33 cellular contexts compared by ENCODE assay signal in the genomic region with DNA sequence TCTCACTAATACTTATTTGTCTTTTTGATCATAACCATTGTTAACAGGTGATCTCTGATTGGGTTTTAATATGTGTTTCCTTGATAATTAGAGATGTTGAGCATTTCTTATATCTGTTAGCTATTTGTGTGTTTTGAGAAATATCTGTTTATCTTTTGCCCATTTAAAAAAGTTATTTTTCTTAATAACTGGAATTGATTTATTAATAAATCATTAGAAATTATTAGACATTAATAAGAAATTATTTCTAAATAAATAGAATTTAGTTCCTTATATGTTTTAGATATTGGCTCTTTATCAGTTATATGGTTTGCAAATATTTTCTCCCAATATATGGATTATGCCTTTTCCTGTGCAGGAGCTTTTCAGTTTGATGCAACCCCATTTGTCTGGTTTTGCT.
"Had no signal": no experiment of that assay in that cellular context is flagged by ENCODE, and none has a peak within 500 bp of the region (broad histone marks: within the 10 kb centered on the region; RNA-seq: fewer than 3 reads in every experiment).

No MANE protein-coding gene starts in this region.

- FAIRE-seq: endothelial cell of umbilical vein had no signal

- H3K4me3 ChIP-seq: ascending aorta, breast epithelium, cardiac muscle cell, coronary artery, dorsolateral prefrontal cortex, esophagus squamous epithelium, heart left ventricle had no signal

- H3K36me3 ChIP-seq: breast epithelium had no signal

- H3K4me1 ChIP-seq: ascending aorta, breast epithelium, esophagus squamous epithelium, heart left ventricle had no signal

- ATAC-seq: activated CD4-positive, alpha-beta T cell treated with anti-CD3 and anti-CD28 coated beads for 36 hours; activated CD8-positive, alpha-beta memory T cell treated with anti-CD3 and anti-CD28 coated beads, Interleukin-2, amount 10 ng/mL, durations not matched to agents 7 days and 5 days; activated CD8-positive, alpha-beta T cell treated with anti-CD3 and anti-CD28 coated beads, Interleukin-2, amount 10 ng/mL, durations not matched to agents 7 days and 5 days; activated naive CD4-positive, alpha-beta T cell treated with anti-CD3 and anti-CD28 coated beads, Interleukin-2, amount 50 U/mL, for 72 hours; activated T-cell treated with anti-CD3 and anti-CD28 coated beads, Interleukin-2, amount 50 U/mL, for 72 hours; heart left ventricle; T-helper 17 cell had no signal

- H3K9me3 ChIP-seq: ascending aorta, breast epithelium, esophagus squamous epithelium had no signal

- DNase-seq: activated CD4-positive, alpha-beta memory T cell treated with anti-CD3 and anti-CD28 coated beads for 36 hours; activated CD4-positive, alpha-beta T cell treated with anti-CD3 and anti-CD28 coated beads for 36 hours; activated CD4-positive, alpha-beta T cell treated with anti-CD3 and anti-CD28 coated beads, Interleukin-2, amount 10 ng/mL, durations not matched to agents 24 days and 14 days; activated CD4-positive, CD25-positive, alpha-beta regulatory T cell; activated CD4-positive, CD25-positive, alpha-beta regulatory T cell treated with anti-CD3 and anti-CD28 coated beads, Interleukin-2, amount 50 U/mL, for 72 hours; activated CD8-positive, alpha-beta memory T cell treated with anti-CD3 and anti-CD28 coated beads, Interleukin-2, amount 10 ng/mL, durations not matched to agents 7 days and 5 days; activated CD8-positive, alpha-beta memory T cell treated with anti-CD3 and anti-CD28 coated beads, Interleukin-2, amount 50 U/mL, for 4 hours; activated CD8-positive, alpha-beta T cell treated with anti-CD3 and anti-CD28 coated beads, Interleukin-2, amount 10 ng/mL, durations not matched to agents 7 days and 5 days; activated gamma-delta T cell; activated naive CD4-positive, alpha-beta T cell; activated naive CD4-positive, alpha-beta T cell treated with anti-CD3 and anti-CD28 coated beads, Interleukin-2, amount 10 ng/mL, durations not matched to agents 7 days and 5 days; activated naive CD8-positive, alpha-beta T cell treated with anti-CD3 and anti-CD28 coated beads, Interleukin-2, amount 10 ng/mL, durations not matched to agents 7 days and 5 days; activated T-cell treated with anti-CD3 and anti-CD28 coated beads for 4 hours; activated T-cell treated with anti-CD3 and anti-CD28 coated beads, Interleukin-2, amount 50 U/mL, for 24 hours; activated T-cell treated with anti-CD3 and anti-CD28 coated beads, Interleukin-2, amount 50 U/mL, for 72 hours; central memory CD4-positive, alpha-beta T cell; cerebellar nuclear complex; dorsolateral prefrontal cortex; effector memory CD4-positive, alpha-beta T cell; esophagus squamous epithelium; foreskin melanocyte; glutamatergic neuron; heart left ventricle; T-helper 1 cell; T-helper 17 cell; T1000 had no signal

- H3K27ac ChIP-seq: ascending aorta, breast epithelium, cardiac muscle cell, coronary artery, dorsolateral prefrontal cortex, epithelial cell of prostate, esophagus squamous epithelium, heart left ventricle had no signal

- H3K27me3 ChIP-seq: ascending aorta, breast epithelium, cardiac muscle cell, dorsolateral prefrontal cortex, esophagus squamous epithelium, heart left ventricle had no signal
